ENCODE assay signal across 1 cellular context in genomic region chr2:11513319-11513718, GRCh38.
TF ChIP-seq lines count a peak whose summit lies in the region.

No MANE protein-coding gene starts in this region.

TF ChIP-seq in HepG2, 621 proteins besides CTCF, POLR2A, EP300 and RAD21:
- TF ChIP-seq ZBTB42 (CRISPR knock-in tag; IDR thresholded peaks at IDR 0.05) = no peak
- TF ChIP-seq HOXA7 (CRISPR knock-in tag; IDR thresholded peaks at IDR 0.05) = no peak
- no peak for TF ChIP-seq KAT2B (IDR thresholded peaks at IDR 0.05; ENCODE audit: borderline replicate concordance, low read depth, low read length)
- no peak for TF ChIP-seq RFXAP (CRISPR knock-in tag; IDR thresholded peaks at IDR 0.05; ENCODE audit: borderline replicate concordance)
- TF ChIP-seq NCOA2 (CRISPR knock-in tag; IDR thresholded peaks at IDR 0.05) = no peak
- TF ChIP-seq HMG20A (CRISPR knock-in tag; IDR thresholded peaks at IDR 0.05; ENCODE audit: borderline replicate concordance) = no peak
- TF ChIP-seq ZNF781 (CRISPR knock-in tag; IDR thresholded peaks at IDR 0.05; ENCODE audit: borderline replicate concordance, not compliant biosample characterization) = no peak
TF ChIP-seq in HepG2: peak in this region for 0.
